In the genomic region with DNA sequence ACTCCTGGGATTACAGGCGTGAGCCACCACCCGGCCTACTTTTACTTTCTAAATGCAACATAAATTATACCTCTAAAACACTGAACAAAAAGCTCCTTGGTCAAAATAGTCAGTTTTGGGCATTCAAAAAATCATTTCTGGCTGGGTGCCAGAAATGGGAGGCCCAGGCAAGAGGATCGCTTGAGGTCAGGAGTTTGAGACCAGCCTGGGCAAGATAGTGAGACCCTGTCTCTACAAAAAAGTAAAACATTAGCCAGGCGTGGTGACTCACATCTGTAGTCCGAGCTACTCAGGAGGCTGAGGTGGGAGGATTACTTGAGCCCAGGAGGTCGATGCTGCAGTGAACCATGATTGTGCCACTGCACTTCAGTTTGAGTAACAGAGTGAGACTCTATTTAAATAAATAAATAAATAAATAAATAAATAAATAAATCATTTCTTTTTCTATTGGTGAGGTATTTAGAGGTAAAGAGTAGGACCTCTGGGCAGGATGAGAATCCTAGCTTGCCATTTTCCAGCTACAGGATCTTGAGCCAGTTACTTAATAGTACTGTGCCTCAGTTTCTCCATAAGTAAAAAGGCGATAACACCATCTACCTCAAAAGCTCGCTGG, we compare ENCODE assay signal across 1 cellular context.
TF ChIP-seq lines count a peak whose summit lies in the region.

No MANE protein-coding gene starts in this region.

TF ChIP-seq in HEK293, 187 proteins besides CTCF, POLR2A, EP300 and RAD21 (continued from another document):
- peak; percentile 42; the same call in 1 of the 2 replicates for TF ChIP-seq ZNF433 (tag by site-specific recombination; IDR thresholded peaks at IDR 0.05; ENCODE audit: low read depth)
- TF ChIP-seq ZNF623 (tag by site-specific recombination; IDR thresholded peaks at IDR 0.05) = peak; percentile 67
